In genomic region chr6:43715056-43715788, GRCh38 we compare ENCODE assay signal across 12 cellular contexts.
DNase-seq lines count a peak whose midpoint lies in the region; ATAC-seq and TF ChIP-seq lines count a peak whose summit lies in the region.
"Had no signal": no experiment of that assay in that cellular context is flagged by ENCODE, and none has a peak within 500 bp of the region (broad histone marks: within the 10 kb centered on the region; RNA-seq: fewer than 3 reads in every experiment).

No MANE protein-coding gene starts in this region.

- H3K4me3 ChIP-seq in DND-41 (ENCODE audit: low read depth in 1 of 2, low read length in 2 of 2) = no peak overlapping the region
- H3K4me3 ChIP-seq: dorsolateral prefrontal cortex, suprapubic skin had no signal

- no peak overlapping the region for H2AFZ ChIP-seq in DND-41 (ENCODE audit: low read depth, low read length)

- peaks cover 17% of the 10 kb centered on the region for H3K27me3 ChIP-seq in DND-41 (ENCODE audit: insufficient read depth, low read length, poor library complexity)
- H3K27me3 ChIP-seq: BE2C, suprapubic skin had no signal

- peaks cover 22% of the 10 kb centered on the region; the same call in 1 of the 2 replicates for H4K20me1 ChIP-seq in DND-41 (ENCODE audit: insufficient read depth, low read length)

- ATAC-seq in DND-41 (ENCODE audit: insufficient read depth, low read depth) = peak; percentile 27; the same call in 1 of the 3 replicates
- ATAC-seq in GM19324 (IDR thresholded peaks at IDR 0.05; ENCODE audit: low FRiP score, unreplicated experiment) = peak; percentile 84
- ATAC-seq in HG02938 (IDR thresholded peaks at IDR 0.05; ENCODE audit: unreplicated experiment) = peak; percentile 82

- H3K4me1 ChIP-seq in DND-41 (ENCODE audit: insufficient read depth, low read length) = no peaks in the 10 kb centered on the region

- H3K36me3 ChIP-seq in DND-41 (ENCODE audit: insufficient read depth, low read length) = no peaks in the 10 kb centered on the region
- H3K36me3 ChIP-seq: BE2C, suprapubic skin had no signal

- H3K9me3 ChIP-seq in DND-41 (ENCODE audit: insufficient read depth, low read length, severe bottlenecking) = no peaks in the 10 kb centered on the region
- H3K9me3 ChIP-seq: BE2C, suprapubic skin had no signal

- DNase-seq in DND-41 (no peak), RPMI8226 (peak; percentile 83), NCI-H2171 treated with DMSO at 0.1 percent for 48 hours (lab: John Stamatoyannopoulos, UW) (no peak), T-helper 9 cell (no peak), NCI-H2029 (lab: John Stamatoyannopoulos, UW) (no peak)
- DNase-seq in effector CD4-positive, alpha-beta T cell = no peak
- DNase-seq: BE2C, islet precursor cell had no signal

- H3K79me2 ChIP-seq in DND-41 (ENCODE audit: insufficient read depth, low read length) = no peaks in the 10 kb centered on the region

- no peak overlapping the region for H3K4me2 ChIP-seq in DND-41 (ENCODE audit: insufficient read depth, low read length)

- TF ChIP-seq CTCF in DND-41 (IDR thresholded peaks at IDR 0.05; ENCODE audit: borderline replicate concordance, extremely low read depth, low read length, poor library complexity, severe bottlenecking) = no peak

- H3K9ac ChIP-seq in DND-41 (ENCODE audit: low read depth, low read length) = no peak overlapping the region

- H3K27ac ChIP-seq in DND-41 (ENCODE audit: low read length) = no peak overlapping the region
- H3K27ac ChIP-seq: dorsolateral prefrontal cortex, suprapubic skin had no signal

Comparison
In these comparisons a context has a peak if more than half of its experiments do, and no peak if none do; other contexts are left out.
1. ATAC-seq: peak in every context shown above with its lines; median percentile 84 in GM19324; 82 in HG02938; 27 in DND-41.